ENCODE assay signal across 20 cellular contexts in the genomic region with DNA sequence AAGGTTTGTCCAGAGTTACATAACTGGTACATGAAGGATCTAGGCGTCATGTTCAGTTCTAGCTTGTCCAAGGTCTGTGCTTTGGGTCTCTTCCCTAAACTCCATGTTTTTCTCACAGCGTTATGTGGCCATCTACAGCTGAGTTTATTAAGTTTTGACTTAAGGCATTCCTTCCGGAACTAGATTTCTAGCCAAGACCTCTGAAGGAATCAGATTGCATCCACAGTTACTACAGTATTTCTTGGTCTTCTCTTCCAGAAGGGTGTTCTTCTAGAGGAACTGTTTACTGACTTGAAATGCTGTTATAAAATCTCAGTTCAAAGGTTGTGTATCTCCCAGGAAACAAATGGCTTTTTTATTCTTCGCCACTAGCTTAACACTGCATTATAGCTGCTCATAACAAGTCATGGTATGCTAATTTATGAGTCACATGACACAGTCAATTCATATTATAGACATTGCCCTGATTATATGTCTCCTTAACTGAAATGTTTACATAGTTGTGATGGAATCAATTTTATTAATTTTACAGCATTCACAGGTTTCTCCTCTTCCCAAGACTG. TPM values are rescaled to one million over a fixed set of nuclear protein-coding genes. Genes with fewer than 3 reads are reported as not detected.
A peak's percentile ranks its signal among the peaks of the same experiment; 100 is the strongest.
DNase-seq lines count a peak whose midpoint lies in the region; ATAC-seq and TF ChIP-seq lines count a peak whose summit lies in the region.
"Had no signal": no experiment of that assay in that cellular context is flagged by ENCODE, and none has a peak within 500 bp of the region (broad histone marks: within the 10 kb centered on the region; RNA-seq: fewer than 3 reads in every experiment).

No MANE protein-coding gene starts in this region.

- H2AK5ac ChIP-seq in IMR-90 (ENCODE audit: low read depth, low read length): no peak overlapping the region

- TF ChIP-seq CTCF in IMR-90 (conservative IDR thresholded peaks at IDR 0.05; ENCODE audit: low read depth, low read length) (no peak), choroid plexus epithelial cell (conservative IDR thresholded peaks at IDR 0.05; ENCODE audit: low read depth, low read length) (no peak)

- no peak overlapping the region for H3K27ac ChIP-seq in IMR-90 (ENCODE audit: insufficient read depth, low read length)
- H3K27ac ChIP-seq: parathyroid adenoma, sigmoid colon, upper lobe of left lung had no signal

- H4K20me1 ChIP-seq in IMR-90 (ENCODE audit: insufficient read depth, low read length): no peaks in the 10 kb centered on the region

- no peak overlapping the region for H3K4ac ChIP-seq in IMR-90 (ENCODE audit: low read depth, low read length)

- no peak overlapping the region for H4K91ac ChIP-seq in IMR-90 (ENCODE audit: insufficient read depth, low read depth, low read length)

- 80% methylated on average over 1 of the region's 4 CpGs; no CpG with 5 or more reads in 1 of the 2 experiments for WGBS in IMR-90 (ENCODE audit: extremely low coverage in 2 of 2, insufficient read length in 1 of 2), 2 experiments

- H3K9me1 ChIP-seq in IMR-90 (ENCODE audit: insufficient read depth, low read length): no peaks in the 10 kb centered on the region

- H3K14ac ChIP-seq in IMR-90 (replicated peaks; ENCODE audit: low read depth, low read length): no peak overlapping the region

- CTCF ChIA-PET in IMR-90 (lab: Yijun Ruan, JAX): interaction anchor here (0.8 kb wide), 1 partner anchor 12 kb away, joined by 3 read pairs; no protein-coding TSS in a partner anchor

- intact Hi-C loops in IMR-90 (cut with micrococcal nuclease): no loop called here
- intact Hi-C loops in left colon (cut with DNase I, micrococcal nuclease): no loop called here
- intact Hi-C loops in cardiac septum (cut with DNase I): no loop called here

- no peak overlapping the region for H2AFZ ChIP-seq in IMR-90 (replicated peaks; ENCODE audit: low read length, poor library complexity)
- H2AFZ ChIP-seq: parathyroid adenoma had no signal

- ATAC-seq in IMR-90 (ENCODE audit: low read depth): peak; percentile 70
- peak; percentile 95 for ATAC-seq in left colon
- ATAC-seq: esophagus mucosa, left lobe of liver had no signal

- no peak overlapping the region for H3K18ac ChIP-seq in IMR-90 (ENCODE audit: low read depth, low read length)

- H2BK5ac ChIP-seq in IMR-90 (ENCODE audit: low read depth, low read length, poor library complexity, severe bottlenecking): no peak overlapping the region

- no peaks in the 10 kb centered on the region for H3K79me1 ChIP-seq in IMR-90 (ENCODE audit: low read depth in 1 of 2, low read length in 2 of 2)

- no peak overlapping the region for H2AK9ac ChIP-seq in IMR-90 (replicated peaks; ENCODE audit: low read depth, low read length, poor library complexity)

- H3K4me3 ChIP-seq in IMR-90 (ENCODE audit: insufficient read depth, low read depth, low read length): no peak overlapping the region
- H3K4me3 ChIP-seq in choroid plexus epithelial cell (ENCODE audit: low read depth, low read length): no peak overlapping the region
- H3K4me3 ChIP-seq: sigmoid colon, upper lobe of left lung had no signal

- H3K27me3 ChIP-seq in IMR-90 (ENCODE audit: control insufficient read depth, insufficient read depth, low read length): peaks cover 9% of the 10 kb centered on the region
- H3K27me3 ChIP-seq: sigmoid colon, upper lobe of left lung had no signal

- no peak overlapping the region for H4K8ac ChIP-seq in IMR-90 (ENCODE audit: low read depth in 2 of 2, low read length in 2 of 2)

- dilution Hi-C loops in IMR-90 (cut with HindIII; ENCODE audit: low sequenced_read_pairs, unreplicated experiment): no loop called here

- H3K56ac ChIP-seq in IMR-90 (ENCODE audit: extremely low read depth, insufficient read depth, low read length): no peak overlapping the region

- no peak overlapping the region for H3K9ac ChIP-seq in IMR-90 (ENCODE audit: low read depth, low read length)
- H3K9ac ChIP-seq: parathyroid adenoma had no signal

- 0 out of 2 replicates have a peak overlapping the region, but pooled peaks have one; percentile 12 for H3K23ac ChIP-seq in IMR-90 (ENCODE audit: low read depth, low read length)

- no peaks in the 10 kb centered on the region for H3K36me3 ChIP-seq in IMR-90 (ENCODE audit: control insufficient read depth, insufficient read depth, low read length)
- H3K36me3 ChIP-seq: sigmoid colon, upper lobe of left lung had no signal

- POLR2A ChIA-PET in IMR-90 (lab: Charles Lee; ENCODE audit: unreplicated experiment): no interaction called here

- peaks cover 4% of the 10 kb centered on the region for H3K4me1 ChIP-seq in IMR-90 (ENCODE audit: control insufficient read depth, insufficient read depth, low read length)
- H3K4me1 ChIP-seq: parathyroid adenoma, upper lobe of left lung had no signal

- H3K4me2 ChIP-seq in IMR-90 (ENCODE audit: low read depth, low read length): no peak overlapping the region

- no peak overlapping the region for H4K5ac ChIP-seq in IMR-90 (ENCODE audit: low read depth, low read length)

- no peak for TF ChIP-seq RAD21 in IMR-90 (IDR thresholded peaks at IDR 0.05; ENCODE audit: low read length)

- no peaks in the 10 kb centered on the region; the same call in 1 of the 2 replicates for H3K9me3 ChIP-seq in IMR-90 (ENCODE audit: control insufficient read depth, insufficient read depth, low read length)
- H3K9me3 ChIP-seq: sigmoid colon, upper lobe of left lung had no signal

- no peak overlapping the region; the same call in 1 of the 2 replicates for H2BK20ac ChIP-seq in IMR-90 (ENCODE audit: low read depth, low read length)

- no peak overlapping the region for H2BK120ac ChIP-seq in IMR-90 (ENCODE audit: low read depth, low read length)

- in situ Hi-C loops in IMR-90 (cut with MboI; ENCODE audit: low sequenced_read_pairs): no loop called here

- no peak overlapping the region for H2BK15ac ChIP-seq in IMR-90 (ENCODE audit: low read depth, low read length)

- DNase-seq in NCI-H1105 treated with DMSO at 0.1 percent for 48 hours (lab: John Stamatoyannopoulos, UW) (peak; percentile 47), NCI-H1105 (lab: John Stamatoyannopoulos, UW) (no peak), IMR-90 (peak; percentile 47), choroid plexus epithelial cell (ENCODE audit: low read depth) (peak; percentile 34), left colon (no peak), COR-L47 (lab: John Stamatoyannopoulos, UW) (no peak), cardiac septum (ENCODE audit: low spot score) (no peak), GDM1 (lab: John Stamatoyannopoulos, UW) (no peak)
- DNase-seq: 8988T; activated CD4-positive, alpha-beta T cell treated with anti-CD3 and anti-CD28 coated beads, Interleukin-2, amount 10 ng/mL, durations not matched to agents 24 days and 14 days; AML-193; effector CD4-positive, alpha-beta T cell; GOT3; NCI-H226; sigmoid colon; stimulated activated CD8-positive, alpha-beta memory T cell treated with anti-CD3 and anti-CD28 coated beads, Interleukin-4, amount 100 ng/mL, for 48 hours; upper lobe of left lung had no signal

- no TSS peak for BruUV-seq in IMR-90 (replicated peaks; lab: Mats Ljungman, UMichigan)

- no peak for TF ChIP-seq POLR2A in IMR-90 (IDR thresholded peaks at IDR 0.05; ENCODE audit: low read depth, low read length)

TF ChIP-seq in IMR-90, 13 proteins besides CTCF, POLR2A, EP300 and RAD21:
- TF ChIP-seq SMC3 (IDR thresholded peaks at IDR 0.05; ENCODE audit: low read depth, low read length): no peak
- TF ChIP-seq, protein P1, sequence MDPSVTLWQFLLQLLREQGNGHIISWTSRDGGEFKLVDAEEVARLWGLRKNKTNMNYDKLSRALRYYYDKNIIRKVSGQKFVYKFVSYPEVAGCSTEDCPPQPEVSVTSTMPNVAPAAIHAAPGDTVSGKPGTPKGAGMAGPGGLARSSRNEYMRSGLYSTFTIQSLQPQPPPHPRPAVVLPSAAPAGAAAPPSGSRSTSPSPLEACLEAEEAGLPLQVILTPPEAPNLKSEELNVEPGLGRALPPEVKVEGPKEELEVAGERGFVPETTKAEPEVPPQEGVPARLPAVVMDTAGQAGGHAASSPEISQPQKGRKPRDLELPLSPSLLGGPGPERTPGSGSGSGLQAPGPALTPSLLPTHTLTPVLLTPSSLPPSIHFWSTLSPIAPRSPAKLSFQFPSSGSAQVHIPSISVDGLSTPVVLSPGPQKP (IDR thresholded peaks at IDR 0.05; ENCODE audit: borderline replicate concordance, low read depth, low read length): no peak
- TF ChIP-seq NFE2L2 (IDR thresholded peaks at IDR 0.05; ENCODE audit: low read depth, low read length): no peak
- TF ChIP-seq MAZ (IDR thresholded peaks at IDR 0.05; ENCODE audit: borderline replicate concordance, low read depth, low read length): no peak
- TF ChIP-seq MAFK (IDR thresholded peaks at IDR 0.05; ENCODE audit: low read depth, low read length): no peak
- TF ChIP-seq MXI1 (IDR thresholded peaks at IDR 0.05; ENCODE audit: borderline replicate concordance, low read depth, low read length): no peak
- TF ChIP-seq FOS (IDR thresholded peaks at IDR 0.05; ENCODE audit: low read depth, low read length): no peak
- TF ChIP-seq RFX5 (IDR thresholded peaks at IDR 0.05; ENCODE audit: low read depth, low read length): no peak
- no peak for TF ChIP-seq CHD1 (IDR thresholded peaks at IDR 0.05; ENCODE audit: low read depth, low read length)
- TF ChIP-seq CEBPB (IDR thresholded peaks at IDR 0.05; ENCODE audit: low read depth, low read length): no peak
- no peak for TF ChIP-seq BHLHE40 (IDR thresholded peaks at IDR 0.05; ENCODE audit: low read depth, low read length)
- TF ChIP-seq RCOR1 (IDR thresholded peaks at IDR 0.05; ENCODE audit: insufficient replicate concordance, low read length): no peak
- TF ChIP-seq, protein P2, sequence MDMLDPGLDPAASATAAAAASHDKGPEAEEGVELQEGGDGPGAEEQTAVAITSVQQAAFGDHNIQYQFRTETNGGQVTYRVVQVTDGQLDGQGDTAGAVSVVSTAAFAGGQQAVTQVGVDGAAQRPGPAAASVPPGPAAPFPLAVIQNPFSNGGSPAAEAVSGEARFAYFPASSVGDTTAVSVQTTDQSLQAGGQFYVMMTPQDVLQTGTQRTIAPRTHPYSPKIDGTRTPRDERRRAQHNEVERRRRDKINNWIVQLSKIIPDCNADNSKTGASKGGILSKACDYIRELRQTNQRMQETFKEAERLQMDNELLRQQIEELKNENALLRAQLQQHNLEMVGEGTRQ (IDR thresholded peaks at IDR 0.05; ENCODE audit: low read depth, low read length): no peak
TF ChIP-seq in IMR-90: peak in this region for 0.

RNA-seq across cellular contexts. Expression of a gene that starts 55.3 kb away (rescaled TPM):
- total RNA-seq in IMR-90 (2012; rRNA removed) (126 and 127 TPM in 2 replicates), left colon (10 to 100 TPM; 93.9 to 99.0 TPM), cardiac septum (103 TPM)
- 123 and 148 TPM in 2 replicates for polyA plus RNA-seq in IMR-90 (2012; rRNA removed)
- 48.2 and 80.7 TPM in 2 replicates for polyA plus RNA-seq in IMR-90 (2012; cell fraction: cytosol; rRNA removed)
- 20.9 and 67.7 TPM in 2 replicates for polyA plus RNA-seq in IMR-90 (2012; cell fraction: nucleus; rRNA removed; ENCODE audit: low replicate concordance)

Comparison
In these comparisons a context has a peak if more than half of its experiments do, and no peak if none do; other contexts are left out.
1. DNase-seq: peak in NCI-H1105 treated with DMSO at 0.1 percent for 48 hours (single experiment), IMR-90 (single experiment) and choroid plexus epithelial cell (single experiment); none in NCI-H1105 (single experiment), left colon (0 of 2), COR-L47 (single experiment), cardiac septum (single experiment) and GDM1 (single experiment).